In the genomic region with DNA sequence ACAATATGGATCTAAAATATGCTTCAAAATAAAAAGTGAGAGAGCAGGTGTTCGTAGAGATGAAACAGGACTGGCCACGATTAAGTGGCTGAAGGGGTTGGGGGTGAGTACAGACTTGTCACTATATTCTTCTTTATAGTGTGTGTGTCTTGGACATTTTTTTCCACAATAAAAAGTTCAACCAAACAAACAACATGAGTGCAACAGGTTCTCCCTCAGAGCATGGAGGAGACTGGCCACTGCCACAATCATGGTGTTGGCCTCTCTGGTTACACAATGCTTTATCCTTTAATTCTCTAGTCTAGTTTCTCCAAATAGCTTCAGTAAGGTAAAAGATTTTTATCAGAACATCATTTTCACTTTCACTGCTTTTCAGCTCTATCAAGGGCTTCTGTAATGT, we compare ENCODE assay signal across 22 cellular contexts.
"Had no signal": no experiment of that assay in that cellular context is flagged by ENCODE, and none has a peak within 500 bp of the region (broad histone marks: within the 10 kb centered on the region; RNA-seq: fewer than 3 reads in every experiment).

No MANE protein-coding gene starts in this region.

- H3K4me1 ChIP-seq: breast epithelium, heart left ventricle, right lobe of liver, uterus had no signal

- H3K9me3 ChIP-seq: breast epithelium, esophagus muscularis mucosa, heart left ventricle, right lobe of liver, uterus had no signal

- H3K36me3 ChIP-seq: breast epithelium, esophagus muscularis mucosa, heart left ventricle, right lobe of liver, uterus had no signal

- H3K27ac Mint-ChIP-seq: activated CD4-positive, alpha-beta memory T cell treated with anti-CD3 and anti-CD28 coated beads, Interleukin-2, amount 10 ng/mL, durations not matched to agents 7 days and 5 days; activated CD8-positive, alpha-beta memory T cell treated with anti-CD3 and anti-CD28 coated beads, Interleukin-2, amount 10 ng/mL, durations not matched to agents 7 days and 5 days; activated T-helper 2 cell treated with anti-CD3 and anti-CD28 coated beads, Interferon-gamma antibody, Interleukin-2, Interleukin-4, amounts not matched to agents 10 μg/mL and 5 μg/mL and 100 μg/mL, durations not matched to agents 14 hours and 24 hours and 36 hours; mesothelial cell of epicardium; progenitor cell of endocrine pancreas had no signal

- H3K27me3 ChIP-seq: breast epithelium, esophagus muscularis mucosa, foreskin keratinocyte, heart left ventricle, right lobe of liver, uterus had no signal

- H3K4me3 ChIP-seq: breast epithelium, esophagus muscularis mucosa, heart left ventricle, right lobe of liver, uterus had no signal

- H3K9me3 Mint-ChIP-seq: activated CD4-positive, alpha-beta memory T cell treated with anti-CD3 and anti-CD28 coated beads, Interleukin-2, amount 10 ng/mL, durations not matched to agents 7 days and 5 days; activated T-helper 2 cell treated with anti-CD3 and anti-CD28 coated beads, Interferon-gamma antibody, Interleukin-2, Interleukin-4, amounts not matched to agents 10 μg/mL and 5 μg/mL and 100 μg/mL, durations not matched to agents 14 hours and 24 hours and 36 hours; mesothelial cell of epicardium; naive B cell; type B pancreatic cell had no signal

- H3K27me3 Mint-ChIP-seq: activated CD4-positive, alpha-beta memory T cell treated with anti-CD3 and anti-CD28 coated beads, Interleukin-2, amount 10 ng/mL, durations not matched to agents 7 days and 5 days; activated CD8-positive, alpha-beta memory T cell treated with anti-CD3 and anti-CD28 coated beads, Interleukin-2, amount 10 ng/mL, durations not matched to agents 7 days and 5 days; naive B cell; progenitor cell of endocrine pancreas; type B pancreatic cell had no signal

- H3K27ac ChIP-seq: breast epithelium, esophagus muscularis mucosa, foreskin keratinocyte, heart left ventricle, right lobe of liver, uterus, VCaP had no signal

- H3K36me3 Mint-ChIP-seq: mesothelial cell of epicardium, naive B cell had no signal

- ATAC-seq: activated CD4-positive, CD25-positive, alpha-beta regulatory T cell treated with anti-CD3 and anti-CD28 coated beads, Interleukin-2, amount 50 U/mL, for 24 hours; activated CD8-positive, alpha-beta memory T cell treated with anti-CD3 and anti-CD28 coated beads, Interleukin-2, amount 10 ng/mL, durations not matched to agents 7 days and 5 days; foreskin keratinocyte; heart left ventricle; right lobe of liver; stimulated activated naive CD8-positive, alpha-beta T cell treated with anti-CD3 and anti-CD28 coated beads, Interleukin-15, Interleukin-2, amounts not matched to agents 100 U/mL and 50 U/mL, for 24 hours had no signal

- DNase-seq: activated CD4-positive, alpha-beta memory T cell treated with anti-CD3 and anti-CD28 coated beads, Interleukin-2, amount 10 ng/mL, durations not matched to agents 7 days and 5 days; activated CD8-positive, alpha-beta memory T cell treated with anti-CD3 and anti-CD28 coated beads, Interleukin-2, amount 10 ng/mL, durations not matched to agents 7 days and 5 days; activated T-cell treated with anti-CD3 and anti-CD28 coated beads, Interleukin-2, amount 50 U/mL, for 48 hours; central memory CD4-positive, alpha-beta T cell; foreskin keratinocyte; heart left ventricle; hypothalamus; naive B cell; right lobe of liver; stimulated activated CD4-positive, alpha-beta T cell treated with anti-CD3 and anti-CD28 coated beads, Interleukin-2, amount 100 ng/mL, for 48 hours; stimulated activated naive CD8-positive, alpha-beta T cell treated with anti-CD3 and anti-CD28 coated beads, Interleukin-15, Interleukin-2, amounts not matched to agents 100 U/mL and 50 U/mL, for 24 hours; substantia nigra; T-helper 9 cell; uterus had no signal

- H3K4me3 Mint-ChIP-seq: activated CD4-positive, alpha-beta memory T cell treated with anti-CD3 and anti-CD28 coated beads, Interleukin-2, amount 10 ng/mL, durations not matched to agents 7 days and 5 days; activated CD8-positive, alpha-beta memory T cell treated with anti-CD3 and anti-CD28 coated beads, Interleukin-2, amount 10 ng/mL, durations not matched to agents 7 days and 5 days; mesothelial cell of epicardium; naive B cell; type B pancreatic cell had no signal

- H3K4me1 Mint-ChIP-seq: activated CD4-positive, alpha-beta memory T cell treated with anti-CD3 and anti-CD28 coated beads, Interleukin-2, amount 10 ng/mL, durations not matched to agents 7 days and 5 days; activated CD8-positive, alpha-beta memory T cell treated with anti-CD3 and anti-CD28 coated beads, Interleukin-2, amount 10 ng/mL, durations not matched to agents 7 days and 5 days had no signal
